In genomic region chr13:95256086-95256485, GRCh38 we compare ENCODE assay signal across 1 cellular context.
TF ChIP-seq lines count a peak whose summit lies in the region.

No MANE protein-coding gene starts in this region.

TF ChIP-seq in HepG2, 621 proteins besides CTCF, POLR2A, EP300 and RAD21 (continued from another document):
- TF ChIP-seq HNF1B (CRISPR knock-in tag; IDR thresholded peaks at IDR 0.05), result no peak
- TF ChIP-seq MLXIP (CRISPR knock-in tag; IDR thresholded peaks at IDR 0.05; ENCODE audit: borderline replicate concordance), result no peak
- TF ChIP-seq BORCS8-MEF2B (CRISPR knock-in tag; IDR thresholded peaks at IDR 0.05), result no peak
